8 cellular contexts compared by ENCODE assay signal in the genomic region with DNA sequence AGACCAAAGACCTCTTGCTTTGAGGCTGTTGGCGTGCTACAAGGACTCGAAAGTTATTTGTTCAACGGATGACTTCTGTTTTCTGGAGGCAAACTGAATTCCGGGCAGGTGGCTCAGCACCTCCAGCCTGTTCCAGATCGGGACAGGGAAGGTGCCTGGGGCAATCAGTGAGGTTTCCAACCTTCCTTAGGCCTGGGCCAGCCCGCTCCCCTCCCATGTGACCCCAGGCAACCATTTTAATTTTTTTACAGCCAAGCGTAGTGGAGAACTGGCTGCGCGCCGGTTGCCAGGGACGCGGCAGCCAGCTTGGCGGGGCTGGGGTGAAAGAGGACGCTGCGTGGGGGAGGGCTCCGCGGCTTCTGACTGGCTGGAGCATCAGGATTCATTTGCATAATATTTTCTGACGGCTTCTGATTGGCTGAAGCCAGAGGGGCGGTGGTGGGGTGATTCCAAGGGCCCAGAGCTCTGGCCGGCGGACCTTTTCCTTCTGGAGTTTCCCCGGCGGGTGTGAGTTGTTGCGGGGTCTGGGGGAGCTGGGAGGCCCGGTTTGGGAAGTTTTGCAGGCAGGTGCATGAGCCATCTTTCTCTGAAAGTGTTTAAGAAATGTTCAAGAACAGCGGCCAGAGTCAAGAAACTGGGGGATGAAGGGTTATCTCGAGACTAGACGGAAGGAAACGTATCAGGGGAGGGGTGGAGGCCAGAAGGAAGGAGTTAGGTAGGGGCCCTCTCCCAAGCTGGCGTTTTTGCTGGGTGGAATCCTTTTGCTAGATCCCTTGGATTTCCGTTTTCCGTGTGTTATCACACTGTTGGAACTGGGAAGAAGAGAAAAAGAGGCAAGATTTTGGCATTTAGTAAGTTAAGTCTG. TPM values are rescaled to one million over a fixed set of nuclear protein-coding genes. Genes with fewer than 3 reads are reported as not detected.
A peak's percentile ranks its signal among the peaks of the same experiment; 100 is the strongest.
DNase-seq lines count a peak whose midpoint lies in the region; ATAC-seq lines count a peak whose summit lies in the region.

A gene with protein sequence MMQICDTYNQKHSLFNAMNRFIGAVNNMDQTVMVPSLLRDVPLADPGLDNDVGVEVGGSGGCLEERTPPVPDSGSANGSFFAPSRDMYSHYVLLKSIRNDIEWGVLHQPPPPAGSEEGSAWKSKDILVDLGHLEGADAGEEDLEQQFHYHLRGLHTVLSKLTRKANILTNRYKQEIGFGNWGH (plus strand): TSS at position 479 of the 865 bp plus-strand sequence. CDS start 3,488 bp downstream, outside the sequence.

- DNase-seq in EL (peak; percentile 89), NCI-H2171 treated with DMSO at 0.1 percent for 48 hours (lab: John Stamatoyannopoulos, UW) (peak; percentile 91), cerebellum (ENCODE audit: low spot score) (peak; percentile 72), inferior parietal cortex (ENCODE audit: extremely low spot score) (peak; percentile 79)
- peak; percentile 43 to 62 for DNase-seq in activated CD4-positive, alpha-beta T cell treated with anti-CD3 and anti-CD28 coated beads for 24 hours (ENCODE audit: low read depth in 2 of 2)

- ATAC-seq in HG02840 (IDR thresholded peaks at IDR 0.05; ENCODE audit: low FRiP score, unreplicated experiment) (peak; percentile 38), GM19397 (IDR thresholded peaks at IDR 0.05; ENCODE audit: unreplicated experiment) (no peak)

- H3K4me3 ChIP-seq in skin epidermis = peak within 1 kb of the TSS; percentile 19 to 42 (median 31)

- H3K27ac ChIP-seq in skin epidermis = peak within 1 kb of the TSS in 18 of 21 experiments; percentile 10 to 80 (median 56)

RNA-seq across cellular contexts. Expression of the gene that starts here (rescaled TPM):
- 12.0 TPM for total RNA-seq in cerebellum
